19 cellular contexts compared by ENCODE assay signal in the genomic region with DNA sequence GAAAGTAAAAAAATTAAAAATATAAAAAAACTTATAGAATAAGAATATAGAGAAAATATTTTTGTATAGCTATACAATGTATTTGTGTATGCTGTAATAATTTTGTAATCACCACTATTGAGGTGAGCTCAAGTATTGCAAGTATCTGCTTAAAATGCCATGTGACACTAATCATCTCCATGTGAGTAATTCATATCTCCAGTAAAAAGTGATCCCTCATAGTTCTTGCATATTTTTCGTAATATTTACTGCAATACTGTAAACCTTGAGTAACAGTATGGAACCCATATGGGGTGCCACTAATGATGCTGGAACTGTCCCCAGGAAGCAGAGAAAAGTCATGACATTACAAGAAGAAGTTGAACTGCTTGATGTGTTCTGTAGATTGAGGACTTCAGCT.
"Had no signal": no experiment of that assay in that cellular context is flagged by ENCODE, and none has a peak within 500 bp of the region (broad histone marks: within the 10 kb centered on the region; RNA-seq: fewer than 3 reads in every experiment).

No MANE protein-coding gene starts in this region.

- H3K4me1 ChIP-seq: left lung, sigmoid colon, tibial artery had no signal

- H3K4me1 Mint-ChIP-seq: nephron had no signal

- FAIRE-seq: urothelium cell line had no signal

- H3K4me3 Mint-ChIP-seq: activated T-helper 1 cell treated with anti-CD3 and anti-CD28 coated beads, Interleukin-12 subunit alpha, Interleukin-12 subunit beta, Interleukin-2, Interleukin-4 antibody, amounts not matched to agents 30 ng/mL and 10 ng/mL and 1 ng/mL, durations not matched to agents 14 hours and 24 hours and 36 hours; nephron had no signal

- H3K27ac Mint-ChIP-seq: nephron had no signal

- DNase-seq: activated CD8-positive, alpha-beta memory T cell treated with anti-CD3 and anti-CD28 coated beads, Interleukin-2, amount 50 U/mL, for 4 hours; activated gamma-delta T cell treated with Interleukin-2 at 50 U/mL for 16 hours; dermis blood vessel endothelial cell; effector memory CD4-positive, alpha-beta T cell; esophagus squamous epithelium; foreskin melanocyte; glutamatergic neuron; hippocampal formation; left lung; mammary epithelial cell; midbrain; posterior cingulate gyrus; sigmoid colon; stimulated activated naive CD4-positive, alpha-beta T cell treated with Interleukin-2 at 50 U/mL for 16 hours; substantia nigra; tibial artery had no signal

- H3K9me3 Mint-ChIP-seq: activated T-helper 1 cell treated with anti-CD3 and anti-CD28 coated beads, Interleukin-12 subunit alpha, Interleukin-12 subunit beta, Interleukin-2, Interleukin-4 antibody, amounts not matched to agents 30 ng/mL and 10 ng/mL and 1 ng/mL, durations not matched to agents 14 hours and 24 hours and 36 hours had no signal

- ATAC-seq: left lung had no signal

- H3K9me3 ChIP-seq: esophagus squamous epithelium, left lung, sigmoid colon, tibial artery had no signal

- H3K36me3 ChIP-seq: esophagus squamous epithelium, left lung, sigmoid colon, tibial artery had no signal

- H3K4me3 ChIP-seq: esophagus squamous epithelium, left lung, sigmoid colon, tibial artery had no signal

- H3K27ac ChIP-seq: esophagus squamous epithelium, left lung, sigmoid colon, tibial artery had no signal
